ENCODE assay signal across 35 cellular contexts in genomic region chr1:204136814-204137213, GRCh38. TPM values are rescaled to one million over a fixed set of nuclear protein-coding genes. Genes with fewer than 3 reads are reported as not detected.
"Had no signal": no experiment of that assay in that cellular context is flagged by ENCODE, and none has a peak within 500 bp of the region (broad histone marks: within the 10 kb centered on the region; RNA-seq: fewer than 3 reads in every experiment).

No MANE protein-coding gene starts in this region.

- H3K27me3 ChIP-seq: heart right ventricle, hepatocyte, ovary, right atrium auricular region, right lobe of liver, stomach, testis, thyroid gland, transverse colon, upper lobe of left lung had no signal

- H3K4me2 ChIP-seq: hepatocyte, smooth muscle cell had no signal

- H3K4me1 Mint-ChIP-seq: immature natural killer cell; mesothelial cell of epicardium; naive thymus-derived CD4-positive, alpha-beta T cell had no signal

- H3K9me3 ChIP-seq: heart right ventricle, lower lobe of right lung, ovary, right atrium auricular region, right lobe of liver, stomach, testis, thyroid gland, transverse colon, upper lobe of left lung had no signal

- H3K27me3 Mint-ChIP-seq: natural killer cell treated with Interleukin-12 subunit alpha and Interleukin-12 subunit beta and Interleukin-15 and Interleukin-18, amount 100 ng/mL, for 72 hours; progenitor cell of endocrine pancreas had no signal

- H3K9me3 Mint-ChIP-seq: immature natural killer cell; mesothelial cell of epicardium; naive thymus-derived CD4-positive, alpha-beta T cell; natural killer cell treated with Interleukin-12 subunit alpha and Interleukin-12 subunit beta and Interleukin-15 and Interleukin-18, amount 100 ng/mL, for 72 hours; stimulated activated naive B cell treated with anti-CD40 and anti-IgM and Interleukin-4, amounts not matched to agents 10 μg/mL and 1 μg/mL and 100 μg/mL, for 72 hours had no signal

- H3K36me3 Mint-ChIP-seq: natural killer cell treated with Interleukin-12 subunit alpha and Interleukin-12 subunit beta and Interleukin-15 and Interleukin-18, amount 100 ng/mL, for 72 hours had no signal

- H3K27ac Mint-ChIP-seq: immature natural killer cell; mesothelial cell of epicardium; naive thymus-derived CD4-positive, alpha-beta T cell; natural killer cell treated with Interleukin-12 subunit alpha and Interleukin-12 subunit beta and Interleukin-15 and Interleukin-18, amount 100 ng/mL, for 72 hours; progenitor cell of endocrine pancreas; stimulated activated naive B cell treated with anti-CD40 and anti-IgM and Interleukin-4, amounts not matched to agents 10 μg/mL and 1 μg/mL and 100 μg/mL, for 72 hours had no signal

- H3K4me3 Mint-ChIP-seq: immature natural killer cell; mesothelial cell of epicardium; naive thymus-derived CD4-positive, alpha-beta T cell; natural killer cell treated with Interleukin-12 subunit alpha and Interleukin-12 subunit beta and Interleukin-15 and Interleukin-18, amount 100 ng/mL, for 72 hours; stimulated activated naive B cell treated with anti-CD40 and anti-IgM and Interleukin-4, amounts not matched to agents 10 μg/mL and 1 μg/mL and 100 μg/mL, for 72 hours had no signal

- H3K79me2 ChIP-seq: hepatocyte had no signal

- DNase-seq: heart right ventricle; immature natural killer cell; kidney; left colon; left ventricle myocardium superior; lower lobe of right lung; mammary epithelial cell; mesenchymal stem cell; naive thymus-derived CD4-positive, alpha-beta T cell; ovary; right lobe of liver; stimulated activated CD4-positive, alpha-beta T cell treated with anti-CD3 and anti-CD28 coated beads, Interleukin-1b, Interleukin-23, amount 100 ng/mL, for 48 hours; stimulated activated CD4-positive, alpha-beta T cell treated with anti-CD3 and anti-CD28 coated beads, Interleukin-2, amount 100 ng/mL, for 48 hours; stimulated activated naive B cell treated with anti-CD40 and anti-IgM and Interleukin-4, amounts not matched to agents 10 μg/mL and 1 μg/mL and 100 μg/mL, for 72 hours; stimulated activated naive CD8-positive, alpha-beta T cell treated with anti-CD3 and anti-CD28 coated beads, Interleukin-15, Interleukin-2, amounts not matched to agents 100 U/mL and 50 U/mL, for 24 hours; stomach; testis; thyroid gland; transverse colon had no signal

- H3K4me1 ChIP-seq: heart right ventricle, lower lobe of right lung, right atrium auricular region, stomach, thyroid gland, transverse colon, upper lobe of left lung had no signal

- ATAC-seq: heart right ventricle; left colon; left ventricle myocardium superior; lower lobe of right lung; naive thymus-derived CD4-positive, alpha-beta T cell; natural killer cell treated with Interleukin-12 subunit alpha and Interleukin-12 subunit beta and Interleukin-15 and Interleukin-18, amount 100 ng/mL, for 72 hours; stimulated activated naive B cell treated with anti-CD40 and anti-IgM and Interleukin-4, amounts not matched to agents 10 μg/mL and 1 μg/mL and 100 μg/mL, for 72 hours; stimulated activated naive CD8-positive, alpha-beta T cell treated with anti-CD3 and anti-CD28 coated beads, Interleukin-15, Interleukin-2, amounts not matched to agents 100 U/mL and 50 U/mL, for 24 hours had no signal

- FAIRE-seq: islet of Langerhans, kidney had no signal

- H3K36me3 ChIP-seq: lower lobe of right lung, ovary, transverse colon had no signal

- H3K27ac ChIP-seq: heart right ventricle, hepatocyte, lower lobe of right lung, ovary, right atrium auricular region, stomach, testis, thyroid gland, transverse colon, upper lobe of left lung had no signal

- H3K4me3 ChIP-seq: heart right ventricle, hepatocyte, lower lobe of right lung, ovary, right atrium auricular region, right lobe of liver, smooth muscle cell, stomach, testis, thyroid gland, transverse colon, upper lobe of left lung had no signal

RNA-seq across cellular contexts. Expression of gene REN, which starts 29.3 kb away (rescaled TPM):
- total RNA-seq: heart right ventricle; left ventricle myocardium superior; mammary epithelial cell; mesothelial cell of epicardium; mononuclear cell; myocyte; naive thymus-derived CD4-positive, alpha-beta T cell; natural killer cell treated with Interleukin-12 subunit alpha and Interleukin-12 subunit beta and Interleukin-15 and Interleukin-18, amount 100 ng/mL, for 72 hours; progenitor cell of endocrine pancreas; pulmonary artery endothelial cell; renal cortical epithelial cell; skeletal muscle tissue; smooth muscle cell; stomach; testis; thyroid gland had no signal
- polyA plus RNA-seq: heart right ventricle; immature natural killer cell; naive thymus-derived CD4-positive, alpha-beta T cell; neural cell; smooth muscle cell had no signal

RNA-seq across cellular contexts. Expression of gene KISS1, which starts 59.5 kb away (rescaled TPM):
- total RNA-seq: heart right ventricle; left ventricle myocardium superior; lower lobe of right lung; mammary epithelial cell; mononuclear cell; natural killer cell treated with Interleukin-12 subunit alpha and Interleukin-12 subunit beta and Interleukin-15 and Interleukin-18, amount 100 ng/mL, for 72 hours; omental fat pad; progenitor cell of endocrine pancreas; renal cortical epithelial cell; right atrium auricular region; skeletal muscle tissue; thyroid gland; transverse colon; urinary bladder had no signal
- polyA plus RNA-seq: heart right ventricle; immature natural killer cell; mammary epithelial cell; naive thymus-derived CD4-positive, alpha-beta T cell; neural cell; ovary had no signal
